In genomic region chr7:117565226-117565625, GRCh38 we compare ENCODE assay signal across 14 cellular contexts.
"Had no signal": no experiment of that assay in that cellular context is flagged by ENCODE, and none has a peak within 500 bp of the region (broad histone marks: within the 10 kb centered on the region; RNA-seq: fewer than 3 reads in every experiment).

No MANE protein-coding gene starts in this region.

- ATAC-seq: naive thymus-derived CD8-positive, alpha-beta T cell had no signal

- H3K9me3 ChIP-seq: left ventricle myocardium inferior, neutrophil, sigmoid colon had no signal

- H3K4me1 ChIP-seq: sigmoid colon had no signal

- H3K27ac ChIP-seq: dorsolateral prefrontal cortex, left ventricle myocardium inferior, neutrophil, sigmoid colon, skin epidermis had no signal

- H3K36me3 ChIP-seq: left ventricle myocardium inferior, neutrophil, sigmoid colon had no signal

- DNase-seq: cortex of kidney; dorsolateral prefrontal cortex; effector CD8-positive, alpha-beta T cell; foreskin melanocyte; head of caudate nucleus; hypothalamus; kidney glomerular epithelial cell; left ventricle myocardium inferior; naive thymus-derived CD8-positive, alpha-beta T cell; posterior cingulate gyrus; sigmoid colon; stimulated activated naive CD4-positive, alpha-beta T cell had no signal

- H3K27me3 ChIP-seq: neutrophil, sigmoid colon had no signal

- H3K4me3 ChIP-seq: dorsolateral prefrontal cortex, left ventricle myocardium inferior, sigmoid colon, skin epidermis had no signal
